Comparison of ENCODE assay signal across 7 cellular contexts in the genomic region with DNA sequence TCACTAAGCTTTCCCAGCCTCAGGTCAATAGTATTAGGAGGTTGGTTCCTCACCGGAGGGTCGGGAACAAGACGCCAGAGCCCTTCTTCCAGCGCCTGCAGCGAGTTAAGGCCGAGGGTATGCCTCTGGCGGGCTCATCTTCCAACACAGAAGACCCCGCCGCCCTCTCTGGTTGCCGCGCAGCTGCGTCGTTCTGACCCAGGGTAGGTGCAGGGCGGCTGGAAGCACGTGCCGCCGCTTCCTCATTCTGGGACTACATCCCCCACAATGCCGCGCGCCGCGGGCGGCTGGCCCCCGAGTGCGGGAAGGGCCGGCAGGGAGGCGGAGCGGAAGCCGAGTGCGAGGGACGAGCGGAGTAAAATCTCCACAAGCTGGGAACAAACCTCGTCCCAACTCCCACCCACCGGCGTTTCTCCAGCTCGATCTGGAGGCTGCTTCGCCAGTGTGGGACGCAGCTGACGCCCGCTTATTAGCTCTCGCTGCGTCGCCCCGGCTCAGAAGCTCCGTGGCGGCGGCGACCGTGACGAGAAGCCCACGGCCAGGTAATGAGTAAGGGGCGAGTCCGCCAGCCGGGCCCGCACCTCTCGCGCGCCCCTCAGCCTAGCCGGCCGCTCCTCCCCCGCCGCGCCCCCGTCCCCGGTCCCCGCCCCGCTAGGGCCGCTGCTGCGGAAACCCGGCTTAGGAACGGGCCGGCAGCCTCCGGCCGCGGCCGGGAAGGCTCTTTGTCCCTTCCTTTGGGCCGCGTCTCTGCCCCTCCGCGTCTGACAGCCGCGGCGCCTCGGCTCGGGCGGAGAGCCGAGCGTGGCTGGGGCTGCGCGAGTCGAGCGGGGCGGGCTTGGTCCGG.
A peak's percentile ranks its signal among the peaks of the same experiment; 100 is the strongest.
DNase-seq lines count a peak whose midpoint lies in the region; ATAC-seq and TF ChIP-seq lines count a peak whose summit lies in the region.

A gene with protein sequence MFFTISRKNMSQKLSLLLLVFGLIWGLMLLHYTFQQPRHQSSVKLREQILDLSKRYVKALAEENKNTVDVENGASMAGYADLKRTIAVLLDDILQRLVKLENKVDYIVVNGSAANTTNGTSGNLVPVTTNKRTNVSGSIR (plus strand): TSS at position 319 of the 844 bp plus-strand sequence. CDS start 13,934 bp downstream, outside the sequence.

- DNase-seq in NCI-H146 treated with DMSO at 0.1 percent for 48 hours (lab: John Stamatoyannopoulos, UW; ENCODE audit: unreplicated experiment) (peak; percentile 82), astrocyte of the cerebellum (ENCODE audit: low read depth) (peak; percentile 75), hippocampal formation (lab: John Stamatoyannopoulos, UW) (peak; percentile 87 to 91), retina (peak; percentile 98)
- peak; percentile 82 for DNase-seq in T-helper 2 cell treated with Interferon-gamma antibody and Interleukin-4, amounts not matched to agents 5 μg/mL and 100 μg/mL, for 36 hours (ENCODE audit: low spot score)

- peak within 1 kb of the TSS; percentile 79 for H3K27ac Mint-ChIP-seq in T-helper 2 cell treated with Interferon-gamma antibody and Interleukin-4, amounts not matched to agents 5 μg/mL and 100 μg/mL, for 36 hours

- peak within 1 kb of the TSS; percentile 76 for H3K4me3 ChIP-seq in astrocyte of the cerebellum (ENCODE audit: low read depth, low read length)

- no peaks in the 10 kb centered on the region for H3K36me3 Mint-ChIP-seq in T-helper 2 cell treated with Interferon-gamma antibody and Interleukin-4, amounts not matched to agents 5 μg/mL and 100 μg/mL, for 36 hours (ENCODE audit: low read depth)

- TF ChIP-seq CTCF in astrocyte of the cerebellum (IDR thresholded peaks at IDR 0.05; ENCODE audit: low read depth, low read length, missing control alignments): no peak

- ATAC-seq in GM18499 (IDR thresholded peaks at IDR 0.05; ENCODE audit: insufficient read depth, unreplicated experiment) (peak; percentile 62), HG02884 (IDR thresholded peaks at IDR 0.05; ENCODE audit: unreplicated experiment) (peak; percentile 60)

- no peaks in the 10 kb centered on the region for H3K9me3 Mint-ChIP-seq in T-helper 2 cell treated with Interferon-gamma antibody and Interleukin-4, amounts not matched to agents 5 μg/mL and 100 μg/mL, for 36 hours

- peaks cover 41% of the 10 kb centered on the region for H3K4me1 Mint-ChIP-seq in T-helper 2 cell treated with Interferon-gamma antibody and Interleukin-4, amounts not matched to agents 5 μg/mL and 100 μg/mL, for 36 hours (ENCODE audit: low read depth)

- H3K4me3 Mint-ChIP-seq in T-helper 2 cell treated with Interferon-gamma antibody and Interleukin-4, amounts not matched to agents 5 μg/mL and 100 μg/mL, for 36 hours: peak within 1 kb of the TSS; percentile 86

- in situ Hi-C loops in astrocyte of the cerebellum (cut with HindIII; ENCODE audit: low sequenced_read_pairs): no loop called here

- no peaks in the 10 kb centered on the region for H3K27me3 Mint-ChIP-seq in T-helper 2 cell treated with Interferon-gamma antibody and Interleukin-4, amounts not matched to agents 5 μg/mL and 100 μg/mL, for 36 hours (ENCODE audit: low read depth)

Comparison
In these comparisons a context has a peak if more than half of its experiments do, and no peak if none do; other contexts are left out.
1. Peak in every context shown above with its lines: DNase-seq, ATAC-seq and H3K4me3 ChIP-seq.